21 cellular contexts compared by ENCODE assay signal in genomic region chr2:73415906-73416305, GRCh38.
"Had no signal": no experiment of that assay in that cellular context is flagged by ENCODE, and none has a peak within 500 bp of the region (broad histone marks: within the 10 kb centered on the region; RNA-seq: fewer than 3 reads in every experiment).

No MANE protein-coding gene starts in this region.

- H3K4me3 Mint-ChIP-seq: activated CD8-positive, alpha-beta T cell treated with anti-CD3 and anti-CD28 coated beads for 36 hours; activated naive CD8-positive, alpha-beta T cell; brain; dendritic cell treated with granulocyte-macrophage colony-stimulating factor and Interleukin-4, amounts not matched to agents 40 ng/mL and 50 ng/mL, for 4 days; naive thymus-derived CD4-positive, alpha-beta T cell; stimulated activated naive CD8-positive, alpha-beta T cell treated with anti-CD3 and anti-CD28 coated beads, Interleukin-15, amount 100 ng/mL, for 72 hours; T-helper 1 cell treated with Interleukin-12 subunit alpha and Interleukin-12 subunit beta and Interleukin-4 antibody, amounts not matched to agents 30 μg/mL and 1 μg/mL, for 36 hours; type B pancreatic cell; WTC11 had no signal

- H3K27me3 Mint-ChIP-seq: activated CD8-positive, alpha-beta T cell treated with anti-CD3 and anti-CD28 coated beads for 36 hours; activated naive CD8-positive, alpha-beta T cell; brain; dendritic cell treated with granulocyte-macrophage colony-stimulating factor and Interleukin-4, amounts not matched to agents 40 ng/mL and 50 ng/mL, for 4 days; naive thymus-derived CD4-positive, alpha-beta T cell; stimulated activated naive CD8-positive, alpha-beta T cell treated with anti-CD3 and anti-CD28 coated beads, Interleukin-15, amount 100 ng/mL, for 72 hours; type B pancreatic cell had no signal

- H3K9me3 ChIP-seq: gastroesophageal sphincter, heart right ventricle, mucosa of descending colon, ovary, right lobe of liver, spleen had no signal

- H3K36me3 ChIP-seq: ovary, right lobe of liver had no signal

- ATAC-seq: activated CD8-positive, alpha-beta T cell treated with anti-CD3 and anti-CD28 coated beads for 36 hours; gastroesophageal sphincter; heart right ventricle; mucosa of descending colon; naive thymus-derived CD4-positive, alpha-beta T cell; right lobe of liver; stimulated activated naive CD8-positive, alpha-beta T cell treated with anti-CD3 and anti-CD28 coated beads, Interleukin-15, amount 100 ng/mL, for 72 hours; WTC11 had no signal

- H3K4me1 ChIP-seq: right lobe of liver, spleen had no signal

- DNase-seq: activated CD4-positive, alpha-beta T cell treated with anti-CD3 and anti-CD28 coated beads for 4 hours; activated CD8-positive, alpha-beta T cell treated with anti-CD3 and anti-CD28 coated beads for 36 hours; activated effector memory CD4-positive, alpha-beta T cell treated with anti-CD3 and anti-CD28 coated beads, Interleukin-2, amount 50 U/mL, for 16 hours; activated T-cell treated with anti-CD3 and anti-CD28 coated beads, Interleukin-2, amount 50 U/mL, for 48 hours; amniotic stem cell; effector memory CD4-positive, alpha-beta T cell; heart right ventricle; mucosa of descending colon; naive thymus-derived CD4-positive, alpha-beta T cell; ovary; right lobe of liver; spleen; stimulated activated CD4-positive, alpha-beta T cell treated with anti-CD3 and anti-CD28 coated beads, Interleukin-1b, Interleukin-23, amount 100 ng/mL, for 48 hours; stimulated activated naive CD8-positive, alpha-beta T cell treated with anti-CD3 and anti-CD28 coated beads, Interleukin-15, amount 100 ng/mL, for 72 hours had no signal

- H3K27ac Mint-ChIP-seq: activated CD8-positive, alpha-beta T cell treated with anti-CD3 and anti-CD28 coated beads for 36 hours; activated naive CD8-positive, alpha-beta T cell; brain; dendritic cell treated with granulocyte-macrophage colony-stimulating factor and Interleukin-4, amounts not matched to agents 40 ng/mL and 50 ng/mL, for 4 days; naive thymus-derived CD4-positive, alpha-beta T cell; stimulated activated naive CD8-positive, alpha-beta T cell treated with anti-CD3 and anti-CD28 coated beads, Interleukin-15, amount 100 ng/mL, for 72 hours; T-helper 1 cell treated with Interleukin-12 subunit alpha and Interleukin-12 subunit beta and Interleukin-4 antibody, amounts not matched to agents 30 μg/mL and 1 μg/mL, for 36 hours; type B pancreatic cell; WTC11 had no signal

- H3K36me3 Mint-ChIP-seq: WTC11 had no signal

- H3K4me3 ChIP-seq: gastroesophageal sphincter, heart right ventricle, mucosa of descending colon, ovary, right lobe of liver, spleen had no signal

- H3K4me1 Mint-ChIP-seq: WTC11 had no signal

- H3K9me3 Mint-ChIP-seq: activated CD8-positive, alpha-beta T cell treated with anti-CD3 and anti-CD28 coated beads for 36 hours; dendritic cell treated with granulocyte-macrophage colony-stimulating factor and Interleukin-4, amounts not matched to agents 40 ng/mL and 50 ng/mL, for 4 days; naive thymus-derived CD4-positive, alpha-beta T cell; stimulated activated naive CD8-positive, alpha-beta T cell treated with anti-CD3 and anti-CD28 coated beads, Interleukin-15, amount 100 ng/mL, for 72 hours; T-helper 1 cell treated with Interleukin-12 subunit alpha and Interleukin-12 subunit beta and Interleukin-4 antibody, amounts not matched to agents 30 μg/mL and 1 μg/mL, for 36 hours; type B pancreatic cell; WTC11 had no signal

- H3K27ac ChIP-seq: gastroesophageal sphincter, heart right ventricle, ovary, right lobe of liver, spleen had no signal

- H3K27me3 ChIP-seq: gastroesophageal sphincter, heart right ventricle, ovary, right lobe of liver, spleen had no signal
